In the genomic region with DNA sequence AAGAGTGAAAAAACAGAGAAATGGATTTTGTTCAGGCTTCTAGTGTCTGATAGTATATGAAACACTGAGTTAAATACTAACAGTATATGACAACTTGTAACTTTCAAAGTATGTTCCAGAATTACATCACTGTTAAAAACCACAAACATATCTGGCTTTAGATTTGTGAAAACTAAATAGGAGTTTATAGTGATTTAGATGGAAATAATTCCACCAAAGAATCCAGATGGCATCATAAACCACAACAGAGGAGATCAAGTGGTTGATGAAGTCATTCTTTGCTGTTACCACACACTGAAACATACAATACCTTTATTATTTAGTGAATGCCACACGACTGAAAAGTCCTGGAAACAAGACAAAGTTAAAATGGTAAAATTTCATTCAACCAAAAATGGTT, we compare ENCODE assay signal across 1 cellular context.
TF ChIP-seq lines count a peak whose summit lies in the region.

No MANE protein-coding gene starts in this region.

TF ChIP-seq in HCT116, 20 proteins besides CTCF, POLR2A, EP300 and RAD21 (continued from another document):
- no peak for TF ChIP-seq REST (IDR thresholded peaks at IDR 0.05; ENCODE audit: low read depth)
- TF ChIP-seq CEBPB (IDR thresholded peaks at IDR 0.05; ENCODE audit: low read depth) = peak; percentile 75
- TF ChIP-seq TCF7L2 (IDR thresholded peaks at IDR 0.05; ENCODE audit: borderline replicate concordance, extremely low read depth, insufficient read depth, insufficient read length) = no peak
- TF ChIP-seq, protein P1, sequence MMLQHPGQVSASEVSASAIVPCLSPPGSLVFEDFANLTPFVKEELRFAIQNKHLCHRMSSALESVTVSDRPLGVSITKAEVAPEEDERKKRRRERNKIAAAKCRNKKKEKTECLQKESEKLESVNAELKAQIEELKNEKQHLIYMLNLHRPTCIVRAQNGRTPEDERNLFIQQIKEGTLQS (IDR thresholded peaks at IDR 0.05) = peak; percentile 50; the same call in 1 of the 2 replicates
- TF ChIP-seq JUND (IDR thresholded peaks at IDR 0.05) = no peak; the same call in 1 of the 2 replicates
- TF ChIP-seq EZH2phosphoT487 (IDR thresholded peaks at IDR 0.05; ENCODE audit: borderline replicate concordance) = no peak
TF ChIP-seq in HCT116: peak in this region for 3.
